ENCODE assay signal across 1 cellular context in genomic region chr20:5078399-5078958, GRCh38.
A peak's percentile ranks its signal among the peaks of the same experiment; 100 is the strongest.
TF ChIP-seq lines count a peak whose summit lies in the region.

No MANE protein-coding gene starts in this region.

TF ChIP-seq in HepG2, 621 proteins besides CTCF, POLR2A, EP300 and RAD21 (continued from another document and continues in another):
- TF ChIP-seq KMT2B (CRISPR knock-in tag; IDR thresholded peaks at IDR 0.05) (no peak; the same call in none of the 2 replicates), ZSCAN12 (CRISPR knock-in tag; IDR thresholded peaks at IDR 0.05) (no peak), ZNF138 (CRISPR knock-in tag; IDR thresholded peaks at IDR 0.05; ENCODE audit: low read depth) (no peak), MXD3 (CRISPR knock-in tag; IDR thresholded peaks at IDR 0.05) (no peak), TAF1 (CRISPR knock-in tag; IDR thresholded peaks at IDR 0.05) (no peak), HNF1B (CRISPR knock-in tag; IDR thresholded peaks at IDR 0.05) (peak; percentile 45; the same call in 1 of the 2 replicates), ZNF280D (CRISPR knock-in tag; IDR thresholded peaks at IDR 0.05) (peak; percentile 80; the same call in 1 of the 2 replicates), RARA (CRISPR knock-in tag; IDR thresholded peaks at IDR 0.05) (no peak; the same call in 1 of the 2 replicates), ZBTB2 (CRISPR knock-in tag; IDR thresholded peaks at IDR 0.05; ENCODE audit: low read depth) (no peak), ZNF572 (CRISPR knock-in tag; IDR thresholded peaks at IDR 0.05) (no peak), TARDBP (CRISPR knock-in tag; IDR thresholded peaks at IDR 0.05) (no peak), MXD1 (CRISPR knock-in tag; IDR thresholded peaks at IDR 0.05) (no peak), RFXANK (CRISPR knock-in tag; IDR thresholded peaks at IDR 0.05) (no peak), MIER3 (CRISPR knock-in tag; IDR thresholded peaks at IDR 0.05; ENCODE audit: borderline replicate concordance) (no peak), KDM3A (CRISPR knock-in tag; IDR thresholded peaks at IDR 0.05; ENCODE audit: low read depth) (no peak), CREB3 (CRISPR knock-in tag; IDR thresholded peaks at IDR 0.05) (no peak), ADNP (CRISPR knock-in tag; IDR thresholded peaks at IDR 0.05) (0 out of 2 replicates have a peak, but pooled peaks have one; percentile 13), PAX8 (CRISPR knock-in tag; IDR thresholded peaks at IDR 0.05; ENCODE audit: borderline replicate concordance) (no peak), BCL6 (CRISPR knock-in tag; IDR thresholded peaks at IDR 0.05) (0 out of 2 replicates have a peak, but pooled peaks have one; percentile 7), ZNF230 (CRISPR knock-in tag; IDR thresholded peaks at IDR 0.05) (peak; percentile 41; the same call in 1 of the 2 replicates), SP4 (CRISPR knock-in tag; IDR thresholded peaks at IDR 0.05) (peak; percentile 34; the same call in 1 of the 2 replicates), ZNF430 (CRISPR knock-in tag; IDR thresholded peaks at IDR 0.05) (no peak), SP2 (CRISPR knock-in tag; IDR thresholded peaks at IDR 0.05) (no peak), MIXL1 (CRISPR knock-in tag; IDR thresholded peaks at IDR 0.05) (no peak), YEATS4 (CRISPR knock-in tag; IDR thresholded peaks at IDR 0.05; ENCODE audit: borderline replicate concordance) (no peak), ZNF512B (CRISPR knock-in tag; IDR thresholded peaks at IDR 0.05; ENCODE audit: borderline replicate concordance) (no peak), MAFG (CRISPR knock-in tag; IDR thresholded peaks at IDR 0.05) (no peak), ZNF224 (CRISPR knock-in tag; IDR thresholded peaks at IDR 0.05) (no peak), SNAI1 (CRISPR knock-in tag; IDR thresholded peaks at IDR 0.05; ENCODE audit: borderline replicate concordance) (no peak), KLF16 (CRISPR knock-in tag; IDR thresholded peaks at IDR 0.05) (peak in 1 of 2 experiments; percentile 49; a peak in 1 of 4 replicates), CEBPB (IDR thresholded peaks at IDR 0.05; ENCODE audit: borderline replicate concordance, low read depth, low read length) (no peak), TGIF2 (CRISPR knock-in tag; IDR thresholded peaks at IDR 0.05) (no peak), ZNF354B (CRISPR knock-in tag; IDR thresholded peaks at IDR 0.05) (no peak), MAX (IDR thresholded peaks at IDR 0.05) (no peak), REPIN1 (CRISPR knock-in tag; IDR thresholded peaks at IDR 0.05; ENCODE audit: borderline replicate concordance, low read depth) (no peak), EZH2 (conservative IDR thresholded peaks at IDR 0.05; ENCODE audit: low read depth, low read length) (no peak), ZNF441 (CRISPR knock-in tag; IDR thresholded peaks at IDR 0.05; ENCODE audit: borderline replicate concordance) (no peak), FOXC1 (CRISPR knock-in tag; IDR thresholded peaks at IDR 0.05; ENCODE audit: borderline replicate concordance) (no peak), ZNF253 (CRISPR knock-in tag; IDR thresholded peaks at IDR 0.05; ENCODE audit: borderline replicate concordance) (no peak), EHMT2 (IDR thresholded peaks at IDR 0.05; ENCODE audit: borderline replicate concordance, low read depth, low read length) (no peak), ESRRA (CRISPR knock-in tag; IDR thresholded peaks at IDR 0.05; ENCODE audit: low read depth) (no peak), ISL2 (CRISPR knock-in tag; IDR thresholded peaks at IDR 0.05) (0 out of 2 replicates have a peak, but pooled peaks have one; percentile 44), KAT2B (IDR thresholded peaks at IDR 0.05; ENCODE audit: borderline replicate concordance, low read depth, low read length) (no peak), HIVEP1 (CRISPR knock-in tag; IDR thresholded peaks at IDR 0.05) (no peak), GTF2F1 (IDR thresholded peaks at IDR 0.05; ENCODE audit: low read length) (no peak), MBD4 (IDR thresholded peaks at IDR 0.05; ENCODE audit: borderline replicate concordance, low read length) (no peak), CENPX (CRISPR knock-in tag; IDR thresholded peaks at IDR 0.05) (no peak), ZNF75D (CRISPR knock-in tag; IDR thresholded peaks at IDR 0.05; ENCODE audit: borderline replicate concordance) (no peak), AHDC1 (CRISPR knock-in tag; IDR thresholded peaks at IDR 0.05; ENCODE audit: borderline replicate concordance) (no peak), ZBTB37 (CRISPR knock-in tag; IDR thresholded peaks at IDR 0.05) (no peak)
